In genomic region chr12:109896188-109896587, GRCh38 we compare ENCODE assay signal across 25 cellular contexts. TPM values are rescaled to one million over a fixed set of nuclear protein-coding genes. Genes with fewer than 3 reads are reported as not detected.
DNase-seq lines count a peak whose midpoint lies in the region; ATAC-seq, FAIRE-seq and TF ChIP-seq lines count a peak whose summit lies in the region.
"Had no signal": no experiment of that assay in that cellular context is flagged by ENCODE, and none has a peak within 500 bp of the region (broad histone marks: within the 10 kb centered on the region; RNA-seq: fewer than 3 reads in every experiment).

No MANE protein-coding gene starts in this region.

- peaks cover 8% of the 10 kb centered on the region for H3K23me2 ChIP-seq in H1 (ENCODE audit: low read depth, low read length)

- H2BK5ac ChIP-seq in H1 (ENCODE audit: low read depth, low read length): no peak overlapping the region

- no peak for DNase-seq in A549 (ENCODE audit: low read depth in 1 of 2, low spot score in 1 of 2)
- no peak for DNase-seq in H1 (ENCODE audit: low read depth in 1 of 2, low spot score in 2 of 2)
- no peak for DNase-seq in NCI-H146 treated with DMSO at 0.1 percent for 48 hours (lab: John Stamatoyannopoulos, UW; ENCODE audit: unreplicated experiment)
- DNase-seq in HuH-7 (ENCODE audit: low spot score): no peak
- DNase-seq: 8988T; AML-193; Caco-2; Calu3; CD4-positive, alpha-beta T cell; CD8-positive, alpha-beta T cell; DMS 273 treated with DMSO at 0.1 percent for 48 hours; DMS153; DMS53; DMS79; DND-41; EL; GDM1 had no signal

- no peak for TF ChIP-seq EP300 in A549 (IDR thresholded peaks at IDR 0.05)
- TF ChIP-seq EP300 in H1 (IDR thresholded peaks at IDR 0.05; ENCODE audit: borderline replicate concordance in 1 of 2, low read depth in 2 of 2, low read length in 2 of 2): no peak

- H4K20me1 ChIP-seq in H1 (replicated peaks in 1 of 2; ENCODE audit: control insufficient read depth in 1 of 2, insufficient read depth in 2 of 2, low read length in 2 of 2): peaks cover 0 to 2% of the 10 kb centered on the region in 2 experiments
- H4K20me1 ChIP-seq: BLaER1 treated with 17β-estradiol and CSF1 and Interleukin-3, amounts not matched to agents 10 nM and 100 nM had no signal

- TF ChIP-seq POLR2A in A549 (IDR thresholded peaks at IDR 0.05; ENCODE audit: low read length): no peak
- TF ChIP-seq POLR2A in H1 (IDR thresholded peaks at IDR 0.05; ENCODE audit: control extremely low read depth in 1 of 2, low read depth in 2 of 2, low read length in 2 of 2): no peak

- H2BK120ac ChIP-seq in H1 (replicated peaks; ENCODE audit: low read depth, low read length): no peak overlapping the region

- H4K91ac ChIP-seq in H1 (replicated peaks; ENCODE audit: insufficient read length, low read length): no peak overlapping the region

- peaks cover 5% of the 10 kb centered on the region; the same call in 1 of the 3 replicates for H3K4me1 ChIP-seq in A549
- H3K4me1 ChIP-seq in HEK293 (ENCODE audit: control insufficient read depth, insufficient read depth, low read length): peaks cover 3% of the 10 kb centered on the region; the same call in 1 of the 2 replicates
- H3K4me1 ChIP-seq in H1 (replicated peaks in 1 of 4; ENCODE audit: control insufficient read depth in 3 of 4, insufficient read depth in 4 of 4, low read length in 3 of 4): peaks cover 0 to 4% (median 2%) of the 10 kb centered on the region in 4 experiments; a peak in 2 of 7 replicates

- H3K18ac ChIP-seq in H1 (ENCODE audit: extremely low read depth, low read length): no peak overlapping the region

- H2BK12ac ChIP-seq in H1 (ENCODE audit: low read depth, low read length): no peak overlapping the region

- H3K36me3 ChIP-seq in HEK293 (ENCODE audit: control insufficient read depth in 2 of 2, insufficient read depth in 1 of 2, low read length in 2 of 2): no peaks in the 10 kb centered on the region
- H3K36me3 ChIP-seq in H1 (ENCODE audit: control insufficient read depth in 2 of 4, insufficient read depth in 4 of 4, low read length in 3 of 4): no peaks in the 10 kb centered on the region
- H3K36me3 ChIP-seq: BLaER1 treated with 17β-estradiol and CSF1 and Interleukin-3, amounts not matched to agents 10 nM and 100 nM had no signal

- no peak overlapping the region for H3K4ac ChIP-seq in H1 (replicated peaks; ENCODE audit: insufficient read length, low read depth, low read length)

- H3K9ac ChIP-seq in H1 (replicated peaks in 1 of 4; ENCODE audit: extremely low read depth in 1 of 4, low read depth in 3 of 4, low read length in 3 of 4): no peak overlapping the region
- H3K9ac ChIP-seq: BLaER1 treated with 17β-estradiol and CSF1 and Interleukin-3, amounts not matched to agents 10 nM and 100 nM had no signal

- no peak overlapping the region for H3K14ac ChIP-seq in H1 (ENCODE audit: insufficient read length)

- no peak overlapping the region for H2AK5ac ChIP-seq in H1 (ENCODE audit: low read depth, low read length)

- H2AFZ ChIP-seq in H1 (ENCODE audit: low read length): no peak overlapping the region

- POLR2A ChIA-PET in A549 (lab: Yijun Ruan, JAX) (no interaction called here), HEK293 (lab: Yijun Ruan, JAX) (no interaction called here), H1 (lab: Charles Lee; ENCODE audit: partially characterized antibody) (no interaction called here)

- CTCF ChIA-PET in A549 (lab: Yijun Ruan, JAX) (interaction anchor here (1.0 to 1.6 kb wide), 5 partner anchors 11 to 90 kb away, joined by 3 to 6 read pairs (median 4); no protein-coding TSS in a partner anchor), HEK293 (lab: Yijun Ruan, JAX) (interaction anchor here (0.6 kb wide), 1 partner anchor 463 kb away, joined by 3 read pairs; no protein-coding TSS in a partner anchor), H1 (lab: Charles Lee; ENCODE audit: partially characterized antibody) (interaction anchor here (1.2 to 2.1 kb wide), 4 partner anchors 11 to 51 kb away, joined by 3 to 12 read pairs (median 4); no protein-coding TSS in a partner anchor)

- H2BK15ac ChIP-seq in H1 (ENCODE audit: low read length): no peak overlapping the region

- peaks cover 24 to 60% (median 55%) of the 10 kb centered on the region in 4 experiments for H3K27me3 ChIP-seq in H1 (replicated peaks in 1 of 4; ENCODE audit: control insufficient read depth in 3 of 4, extremely low read depth in 1 of 4, insufficient read depth in 3 of 4, low read length in 3 of 4)
- H3K27me3 ChIP-seq: BLaER1 treated with 17β-estradiol and CSF1 and Interleukin-3, amounts not matched to agents 10 nM and 100 nM had no signal

- no peaks in the 10 kb centered on the region for H3K79me1 ChIP-seq in H1 (ENCODE audit: low read depth, low read length)

- H4K5ac ChIP-seq in H1 (ENCODE audit: insufficient read length, low read depth, low read length): no peak overlapping the region

- FAIRE-seq in A549 (lab: Jason Lieb, UNC) (no peak), H1 (lab: Jason Lieb, UNC) (no peak)
- FAIRE-seq: A204.1, GM12878, GM12892, GM18507 had no signal

- WGBS in A549 (ENCODE audit: missing lambda C conversion rate): 73% methylated on average over 6 of the region's 6 CpGs
- 74% methylated on average over 6 of the region's 6 CpGs; no CpG with 5 or more reads in 1 of the 2 experiments for WGBS in H1 (ENCODE audit: extremely low coverage in 1 of 2, insufficient coverage in 1 of 2, insufficient read length in 1 of 2, insufficient replicate concordance in 2 of 2, low coverage in 1 of 2, low lambda C conversion rate in 2 of 2, missing lambda C conversion rate in 1 of 2), 2 experiments

- H3K79me2 ChIP-seq in H1 (ENCODE audit: control insufficient read depth in 1 of 2, insufficient read depth in 2 of 2, low read length in 2 of 2): no peaks in the 10 kb centered on the region

- no peak overlapping the region for H4K8ac ChIP-seq in H1 (ENCODE audit: extremely low read depth, insufficient read depth, low read length)

- ATAC-seq in A549 (no peak), HG03460 (IDR thresholded peaks at IDR 0.05; ENCODE audit: unreplicated experiment) (no peak)
- ATAC-seq: CD8-positive, alpha-beta T cell; GM12878 had no signal

- TF ChIP-seq CTCF in A549 (IDR thresholded peaks at IDR 0.05) (no peak), HEK293 (tag by site-specific recombination; IDR thresholded peaks at IDR 0.05) (no peak), H1 (IDR thresholded peaks at IDR 0.05; ENCODE audit: control extremely low read depth in 1 of 3, insufficient read depth in 1 of 3, low read depth in 1 of 3, low read length in 3 of 3) (no peak)

- TF ChIP-seq RAD21 in A549 (conservative IDR thresholded peaks at IDR 0.05 in 1 of 2, IDR thresholded peaks at IDR 0.05 in 1 of 2) (no peak), H1 (IDR thresholded peaks at IDR 0.05 in 1 of 2, conservative IDR thresholded peaks at IDR 0.05 in 1 of 2; ENCODE audit: low read depth in 2 of 2, low read length in 2 of 2) (no peak)

- no peaks in the 10 kb centered on the region for H3K9me3 ChIP-seq in A549
- no peaks in the 10 kb centered on the region for H3K9me3 ChIP-seq in HEK293 (ENCODE audit: control insufficient read depth, insufficient read depth, low read depth, low read length)
- no peaks in the 10 kb centered on the region for H3K9me3 ChIP-seq in H1 (ENCODE audit: insufficient read depth in 2 of 2, low read depth in 1 of 2, low read length in 1 of 2)
- H3K9me3 ChIP-seq: BLaER1 treated with 17β-estradiol and CSF1 and Interleukin-3, amounts not matched to agents 10 nM and 100 nM; Caco-2 had no signal

- no peak overlapping the region for H2BK20ac ChIP-seq in H1 (ENCODE audit: low read length)

- no peak overlapping the region for H3K27ac ChIP-seq in A549
- no peak overlapping the region for H3K27ac ChIP-seq in HEK293 (ENCODE audit: extremely low read depth, low read depth, low read length)
- H3K27ac ChIP-seq in H1 (ENCODE audit: low read depth, low read length): no peak overlapping the region
- H3K27ac ChIP-seq: BLaER1 treated with 17β-estradiol and CSF1 and Interleukin-3, amounts not matched to agents 10 nM and 100 nM; C4-2B had no signal

- no peak overlapping the region for H3K23ac ChIP-seq in H1 (ENCODE audit: insufficient read length)

- H3K4me3 ChIP-seq in A549 (no peak overlapping the region), HEK293 (ENCODE audit: low read depth, low read length) (no peak overlapping the region), H1 (ENCODE audit: extremely low read depth in 1 of 4, insufficient read depth in 2 of 4, low read depth in 3 of 4, low read length in 4 of 4) (no peak overlapping the region)
- H3K4me3 ChIP-seq: BLaER1 treated with 17β-estradiol and CSF1 and Interleukin-3, amounts not matched to agents 10 nM and 100 nM; GM12878 had no signal

- no peak overlapping the region for H3K56ac ChIP-seq in H1 (replicated peaks; ENCODE audit: insufficient read length, low read depth, low read length)

- no peak overlapping the region for H3K4me2 ChIP-seq in A549
- H3K4me2 ChIP-seq in H1 (ENCODE audit: insufficient read depth in 1 of 2, low read depth in 2 of 2, low read length in 2 of 2): no peak overlapping the region
- H3K4me2 ChIP-seq: BLaER1 treated with 17β-estradiol and CSF1 and Interleukin-3, amounts not matched to agents 10 nM and 100 nM had no signal

RNA-seq across cellular contexts. Expression of gene TCHP, which starts 3.9 kb away (rescaled TPM):
- polyA plus RNA-seq in A549 (2011; rRNA removed) (14.9 and 18.4 TPM in 2 replicates), A549 (2017; fragmentation: RNase III; extraction: RNeasy Plus Mini Kit Qiagen cat#74134 plus additional on column Dnase treatment) (25.4 to 35.8 TPM (median 33.4 TPM) in 3 replicates), H1 (2011; rRNA removed) (2.8 and 4.8 TPM in 2 replicates)
- 26.2 and 52.1 TPM in 2 replicates for polyA plus RNA-seq in A549 (2012; cell fraction: cytosol; rRNA removed)
- polyA plus RNA-seq in A549 (2012; cell fraction: nucleus; rRNA removed): 36.8 and 38.8 TPM in 2 replicates
- polyA minus RNA-seq in A549 (2011; rRNA and poly(A)+ RNA removed): 7.9 and 8.2 TPM in 2 replicates
- 4.5 TPM in 2 replicates for total RNA-seq in H1 (2021; fragmentation: NEBNext Ultra II Directional; extraction: Animal tissue kit (Norgen Biotek cat#: 25700))
- 8.7 TPM for polyA plus RNA-seq in H1 (2011; cell fraction: cytosol; rRNA removed)
- 15.7 TPM for polyA plus RNA-seq in H1 (2011; cell fraction: nucleus; rRNA removed)
- polyA plus RNA-seq in H1 (2012, experiment 1 of 2): 5.5 to 11.3 TPM (median 8.0 TPM) in 4 replicates
- polyA plus RNA-seq in H1 (2012, experiment 2 of 2): 0.92 TPM
- polyA plus RNA-seq in H1 (2013, experiment 1 of 2): 4.4 TPM
- 4.1 TPM for polyA plus RNA-seq in H1 (2013, experiment 2 of 2)
- polyA minus RNA-seq in H1 (2011; rRNA and poly(A)+ RNA removed): 2.8 TPM in 2 replicates
- 5.1 TPM for polyA minus RNA-seq in H1 (2011; cell fraction: cytosol; rRNA and poly(A)+ RNA removed)
- 4.5 TPM for polyA minus RNA-seq in H1 (2011; cell fraction: nucleus; rRNA and poly(A)+ RNA removed)

RNA-seq across cellular contexts. Expression of gene GLTP, which starts 15.8 kb away (rescaled TPM):
- polyA plus RNA-seq in A549 (2011; rRNA removed): 18.8 and 19.2 TPM in 2 replicates
- 14.9 and 19.2 TPM in 2 replicates for polyA plus RNA-seq in A549 (2012; cell fraction: cytosol; rRNA removed)
- 3.7 and 4.5 TPM in 2 replicates for polyA plus RNA-seq in A549 (2012; cell fraction: nucleus; rRNA removed)
- 16.7 to 16.9 TPM (median 16.9 TPM) in 3 replicates for polyA plus RNA-seq in A549 (2017; fragmentation: RNase III; extraction: RNeasy Plus Mini Kit Qiagen cat#74134 plus additional on column Dnase treatment)
- polyA minus RNA-seq in A549 (2011; rRNA and poly(A)+ RNA removed): 49.3 and 53.3 TPM in 2 replicates
- total RNA-seq in H1 (2021; fragmentation: NEBNext Ultra II Directional; extraction: Animal tissue kit (Norgen Biotek cat#: 25700)): 24.4 and 26.1 TPM in 2 replicates
- polyA plus RNA-seq in H1 (2011; rRNA removed): 9.8 and 10.0 TPM in 2 replicates
- polyA plus RNA-seq in H1 (2011; cell fraction: cytosol; rRNA removed): 12.2 TPM
- 8.2 TPM for polyA plus RNA-seq in H1 (2011; cell fraction: nucleus; rRNA removed)
- polyA plus RNA-seq in H1 (2012, experiment 1 of 2): 15.6 to 22.3 TPM (median 17.5 TPM) in 4 replicates
- polyA plus RNA-seq in H1 (2012, experiment 2 of 2): 14.4 TPM
- 31.7 TPM for polyA plus RNA-seq in H1 (2013, experiment 1 of 2)
- polyA plus RNA-seq in H1 (2013, experiment 2 of 2): 35.2 TPM
- 18.8 and 24.0 TPM in 2 replicates for polyA minus RNA-seq in H1 (2011; rRNA and poly(A)+ RNA removed)
- polyA minus RNA-seq in H1 (2011; cell fraction: cytosol; rRNA and poly(A)+ RNA removed): 18.6 TPM
- polyA minus RNA-seq in H1 (2011; cell fraction: nucleus; rRNA and poly(A)+ RNA removed): 4.0 TPM
